Comparison of ENCODE assay signal across 16 cellular contexts in genomic region chr18:26992920-26993319, GRCh38.
DNase-seq lines count a peak whose midpoint lies in the region; ATAC-seq lines count a peak whose summit lies in the region.
"Had no signal": no experiment of that assay in that cellular context is flagged by ENCODE, and none has a peak within 500 bp of the region (broad histone marks: within the 10 kb centered on the region; RNA-seq: fewer than 3 reads in every experiment).

No MANE protein-coding gene starts in this region.

- ATAC-seq in GM18909 (IDR thresholded peaks at IDR 0.05; ENCODE audit: poor library complexity, unreplicated experiment) (peak; percentile 50), HG02852 (IDR thresholded peaks at IDR 0.05; ENCODE audit: unreplicated experiment) (peak; percentile 51), HG03469 (IDR thresholded peaks at IDR 0.05; ENCODE audit: unreplicated experiment) (peak; percentile 49)
- ATAC-seq: K562 had no signal

- no peak for DNase-seq in HT-29 (ENCODE audit: low spot score)
- no peak for DNase-seq in T-helper 2 cell treated with Interferon-gamma antibody and Interleukin-4, amounts not matched to agents 5 μg/mL and 100 μg/mL, for 36 hours (ENCODE audit: low spot score)
- no peak for DNase-seq in mesenteric fat pad (ENCODE audit: low spot score)
- no peak for DNase-seq in activated CD8-positive, alpha-beta memory T cell treated with anti-CD3 and anti-CD28 coated beads for 24 hours
- DNase-seq: BE2C; CD8-positive, alpha-beta memory T cell; DMS 273 treated with DMSO at 0.1 percent for 48 hours; HCEC 1CT; NCI-H1048; NCI-H2227 treated with DMSO at 0.1 percent for 48 hours; NCI-H526; PC-9 had no signal

- H3K36me3 Mint-ChIP-seq in T-helper 2 cell treated with Interferon-gamma antibody and Interleukin-4, amounts not matched to agents 5 μg/mL and 100 μg/mL, for 36 hours (ENCODE audit: low read depth): no peaks in the 10 kb centered on the region
- H3K36me3 Mint-ChIP-seq: CD8-positive, alpha-beta memory T cell had no signal

- no peak overlapping the region for H3K27ac Mint-ChIP-seq in T-helper 2 cell treated with Interferon-gamma antibody and Interleukin-4, amounts not matched to agents 5 μg/mL and 100 μg/mL, for 36 hours
- H3K27ac Mint-ChIP-seq: CD8-positive, alpha-beta memory T cell had no signal

- H3K4me3 Mint-ChIP-seq in T-helper 2 cell treated with Interferon-gamma antibody and Interleukin-4, amounts not matched to agents 5 μg/mL and 100 μg/mL, for 36 hours: no peak overlapping the region
- H3K4me3 Mint-ChIP-seq: CD8-positive, alpha-beta memory T cell had no signal

- H3K4me1 Mint-ChIP-seq in T-helper 2 cell treated with Interferon-gamma antibody and Interleukin-4, amounts not matched to agents 5 μg/mL and 100 μg/mL, for 36 hours (ENCODE audit: low read depth): no peaks in the 10 kb centered on the region
- H3K4me1 Mint-ChIP-seq: CD8-positive, alpha-beta memory T cell had no signal

- H3K27me3 Mint-ChIP-seq in T-helper 2 cell treated with Interferon-gamma antibody and Interleukin-4, amounts not matched to agents 5 μg/mL and 100 μg/mL, for 36 hours (ENCODE audit: low read depth): no peaks in the 10 kb centered on the region
- H3K27me3 Mint-ChIP-seq: CD8-positive, alpha-beta memory T cell had no signal

- peaks cover 4% of the 10 kb centered on the region for H3K9me3 Mint-ChIP-seq in T-helper 2 cell treated with Interferon-gamma antibody and Interleukin-4, amounts not matched to agents 5 μg/mL and 100 μg/mL, for 36 hours
